25 cellular contexts compared by ENCODE assay signal in genomic region chr14:22416193-22416592, GRCh38.
DNase-seq lines count a peak whose midpoint lies in the region; ATAC-seq, FAIRE-seq and TF ChIP-seq lines count a peak whose summit lies in the region.
"Had no signal": no experiment of that assay in that cellular context is flagged by ENCODE, and none has a peak within 500 bp of the region (broad histone marks: within the 10 kb centered on the region; RNA-seq: fewer than 3 reads in every experiment).

No MANE protein-coding gene starts in this region.

- peak; percentile 97 for DNase-seq in A673 (ENCODE audit: low spot score)
- no peak for DNase-seq in immature natural killer cell
- DNase-seq in natural killer cell treated with Interleukin-12 subunit alpha and Interleukin-12 subunit beta and Interleukin-15 and Interleukin-18, amount 100 ng/mL, for 72 hours (ENCODE audit: low spot score): no peak
- no peak for DNase-seq in activated T-cell treated with anti-CD3 and anti-CD28 coated beads, Interleukin-2, amount 50 U/mL, for 48 hours
- DNase-seq in H54 (ENCODE audit: insufficient read length, low spot score): no peak
- DNase-seq: ACHN; AML-193; BE2C; Calu3; CD4-positive, alpha-beta memory T cell; COR-L47; DMS53; DMS79 treated with DMSO at 0.1 percent for 48 hours; GF-D8; H9; HFFc6 had no signal

- peaks cover 97% of the 10 kb centered on the region for H3K4me1 ChIP-seq in A673 (ENCODE audit: insufficient read depth, low read length, poor library complexity, severe bottlenecking)
- peaks cover 79% of the 10 kb centered on the region for H3K4me1 ChIP-seq in Loucy (ENCODE audit: insufficient read depth, low read length, poor library complexity, severe bottlenecking)
- H3K4me1 ChIP-seq: BE2C had no signal

- TF ChIP-seq CTCF in A673 (conservative IDR thresholded peaks at IDR 0.05; ENCODE audit: low read depth, low read length): no peak
- no peak for TF ChIP-seq CTCF in Loucy (conservative IDR thresholded peaks at IDR 0.05; ENCODE audit: low read length)

- H3K36me3 ChIP-seq in A673 (ENCODE audit: insufficient read depth, low read length, poor library complexity, severe bottlenecking): peaks cover 7% of the 10 kb centered on the region
- no peaks in the 10 kb centered on the region for H3K36me3 ChIP-seq in Loucy (ENCODE audit: insufficient read depth, low read length)
- H3K36me3 ChIP-seq: BE2C; BLaER1 treated with 17β-estradiol and CSF1 and Interleukin-3, amounts not matched to agents 10 nM and 100 nM had no signal

- no peak for FAIRE-seq in H54 (lab: Jason Lieb, UNC)
- FAIRE-seq: A204.1, GM12891, H1 had no signal

- H3K27me3 ChIP-seq in A673 (replicated peaks; ENCODE audit: insufficient read depth, low read depth, low read length, poor library complexity) (no peaks in the 10 kb centered on the region), Loucy (ENCODE audit: insufficient read depth, low read length, poor library complexity, severe bottlenecking) (no peaks in the 10 kb centered on the region)
- H3K27me3 ChIP-seq: BE2C; BLaER1 treated with 17β-estradiol and CSF1 and Interleukin-3, amounts not matched to agents 10 nM and 100 nM had no signal

- peak overlapping the region in 4 of 6 donors; percentile 82 to 98 (median 86) for H3K27ac Mint-ChIP-seq in immature natural killer cell
- H3K27ac Mint-ChIP-seq in natural killer cell treated with Interleukin-12 subunit alpha and Interleukin-12 subunit beta and Interleukin-15 and Interleukin-18, amount 100 ng/mL, for 72 hours: peak overlapping the region; percentile 19 to 56
- H3K27ac Mint-ChIP-seq: CD4-positive, alpha-beta memory T cell; HFFc6 had no signal

- no peaks in the 10 kb centered on the region for H3K79me2 ChIP-seq in Loucy (ENCODE audit: insufficient read depth, low read length)

- peaks cover 0 to 3% (median 0%) of the 10 kb centered on the region in 3 donors for H3K27me3 Mint-ChIP-seq in immature natural killer cell (ENCODE audit: low read depth in 3 of 3)
- H3K27me3 Mint-ChIP-seq in natural killer cell treated with Interleukin-12 subunit alpha and Interleukin-12 subunit beta and Interleukin-15 and Interleukin-18, amount 100 ng/mL, for 72 hours: no peaks in the 10 kb centered on the region
- H3K27me3 Mint-ChIP-seq: CD4-positive, alpha-beta memory T cell had no signal

- peaks cover 58 to 60% of the 10 kb centered on the region in 2 donors for H3K4me1 Mint-ChIP-seq in immature natural killer cell
- H3K4me1 Mint-ChIP-seq in natural killer cell treated with Interleukin-12 subunit alpha and Interleukin-12 subunit beta and Interleukin-15 and Interleukin-18, amount 100 ng/mL, for 72 hours (ENCODE audit: low read depth in 2 of 2): peaks cover 38 to 44% of the 10 kb centered on the region in 2 donors
- H3K4me1 Mint-ChIP-seq: CD4-positive, alpha-beta memory T cell had no signal

- no peaks in the 10 kb centered on the region for H4K20me1 ChIP-seq in Loucy (ENCODE audit: insufficient read depth, low read length, poor library complexity, severe bottlenecking)
- H4K20me1 ChIP-seq: BLaER1 treated with 17β-estradiol and CSF1 and Interleukin-3, amounts not matched to agents 10 nM and 100 nM had no signal

- POLR2A ChIA-PET in A673 (lab: Charles Lee; ENCODE audit: low non-redundant PET): interaction anchor here (0.7 to 1.7 kb wide), 2 partner anchors 16 to 21 kb away, joined by 4 to 9 read pairs; no protein-coding TSS in a partner anchor

- H2AFZ ChIP-seq in Loucy (ENCODE audit: low read length): no peak overlapping the region

- intact Hi-C loops in A673 (cut with micrococcal nuclease; ENCODE audit: unreplicated experiment): loop anchor here (2.0 to 5.0 kb wide), 5 partner anchors 17 to 759 kb away; no protein-coding TSS in a partner anchor

- H3K4me2 ChIP-seq in Loucy (ENCODE audit: low read depth, low read length, poor library complexity, severe bottlenecking): peak overlapping the region; percentile 77

- no peak overlapping the region for H3K4me3 ChIP-seq in A673 (ENCODE audit: low read depth, low read length, poor library complexity, severe bottlenecking)
- no peak overlapping the region for H3K4me3 ChIP-seq in Loucy (ENCODE audit: low read length, poor library complexity, severe bottlenecking)
- H3K4me3 ChIP-seq: BLaER1 treated with 17β-estradiol and CSF1 and Interleukin-3, amounts not matched to agents 10 nM and 100 nM had no signal

- TF ChIP-seq POLR2A in H54 (IDR thresholded peaks at IDR 0.05; ENCODE audit: low read depth, low read length): no peak

- no peak for ATAC-seq in natural killer cell treated with Interleukin-12 subunit alpha and Interleukin-12 subunit beta and Interleukin-15 and Interleukin-18, amount 100 ng/mL, for 72 hours
- no peak for ATAC-seq in HG03095 (IDR thresholded peaks at IDR 0.05; ENCODE audit: unreplicated experiment)
- ATAC-seq in HG03520 (IDR thresholded peaks at IDR 0.05; ENCODE audit: unreplicated experiment): no peak
- ATAC-seq: HCT116 had no signal

- CTCF ChIA-PET in A673 (lab: Charles Lee): interaction anchor here (0.6 kb wide), 1 partner anchor 56 kb away, joined by 3 read pairs; no protein-coding TSS in a partner anchor

- H3K36me3 Mint-ChIP-seq in immature natural killer cell: no peaks in the 10 kb centered on the region
- no peaks in the 10 kb centered on the region for H3K36me3 Mint-ChIP-seq in natural killer cell treated with Interleukin-12 subunit alpha and Interleukin-12 subunit beta and Interleukin-15 and Interleukin-18, amount 100 ng/mL, for 72 hours
- H3K36me3 Mint-ChIP-seq: CD4-positive, alpha-beta memory T cell had no signal

- H3K4me3 Mint-ChIP-seq in immature natural killer cell: peak overlapping the region in 2 of 5 donors; percentile 18 to 42
- H3K4me3 Mint-ChIP-seq in natural killer cell treated with Interleukin-12 subunit alpha and Interleukin-12 subunit beta and Interleukin-15 and Interleukin-18, amount 100 ng/mL, for 72 hours: no peak overlapping the region
- H3K4me3 Mint-ChIP-seq: CD4-positive, alpha-beta memory T cell; H9; HFFc6 had no signal

- peak overlapping the region; percentile 78 for H3K9ac ChIP-seq in Loucy (ENCODE audit: low read depth, low read length, poor library complexity, severe bottlenecking)
- H3K9ac ChIP-seq: BLaER1 treated with 17β-estradiol and CSF1 and Interleukin-3, amounts not matched to agents 10 nM and 100 nM had no signal

- no peaks in the 10 kb centered on the region for H3K9me3 Mint-ChIP-seq in immature natural killer cell
- H3K9me3 Mint-ChIP-seq in natural killer cell treated with Interleukin-12 subunit alpha and Interleukin-12 subunit beta and Interleukin-15 and Interleukin-18, amount 100 ng/mL, for 72 hours: no peaks in the 10 kb centered on the region
- H3K9me3 Mint-ChIP-seq: CD4-positive, alpha-beta memory T cell; H9; HFFc6 had no signal

- H3F3A ChIP-seq in Loucy (ENCODE audit: low read depth): peaks cover 37% of the 10 kb centered on the region

- H3K9me3 ChIP-seq in A673 (ENCODE audit: low read depth, low read length, poor library complexity, severe bottlenecking) (no peaks in the 10 kb centered on the region), Loucy (ENCODE audit: insufficient read depth, low read depth, low read length) (no peaks in the 10 kb centered on the region)
- H3K9me3 ChIP-seq: BE2C; BLaER1 treated with 17β-estradiol and CSF1 and Interleukin-3, amounts not matched to agents 10 nM and 100 nM had no signal

- no peaks in the 10 kb centered on the region for H3K9me2 ChIP-seq in Loucy (replicated peaks; ENCODE audit: low read depth, low read length)

- BruUV-seq in A673 (replicated peaks; lab: Mats Ljungman, UMichigan): no TSS peak

- H3K27ac ChIP-seq in A673 (ENCODE audit: low read depth, low read length, poor library complexity, severe bottlenecking): peak overlapping the region; percentile 99
- H3K27ac ChIP-seq: 22Rv1 had no signal
